Comparison of ENCODE assay signal across 10 cellular contexts in the genomic region with DNA sequence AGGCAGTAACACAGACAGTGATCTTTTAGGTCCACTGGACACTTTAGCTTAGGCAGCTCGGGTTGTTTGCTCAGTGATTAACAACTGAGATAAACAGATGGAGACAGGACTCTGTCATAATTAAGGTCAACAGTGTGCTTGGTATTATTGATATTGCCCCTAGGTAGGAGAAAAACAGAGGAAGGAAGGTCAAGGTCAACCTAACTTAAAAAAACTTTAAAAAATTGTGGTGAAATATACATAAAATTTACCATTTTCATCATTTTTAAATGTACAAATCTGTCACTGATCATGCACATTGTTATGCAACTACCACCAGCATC. TPM values are rescaled to one million over a fixed set of nuclear protein-coding genes. Genes with fewer than 3 reads are reported as not detected.
DNase-seq lines count a peak whose midpoint lies in the region; ATAC-seq and TF ChIP-seq lines count a peak whose summit lies in the region.
"Had no signal": no experiment of that assay in that cellular context is flagged by ENCODE, and none has a peak within 500 bp of the region (broad histone marks: within the 10 kb centered on the region; RNA-seq: fewer than 3 reads in every experiment).

No MANE protein-coding gene starts in this region.

- no peaks in the 10 kb centered on the region for H3K27me3 ChIP-seq in cardiac muscle cell
- H3K27me3 ChIP-seq in Peyer's patch: no peaks in the 10 kb centered on the region
- H3K27me3 ChIP-seq in iPS-18a (ENCODE audit: control insufficient read depth, insufficient read depth, low read length): no peaks in the 10 kb centered on the region
- no peaks in the 10 kb centered on the region for H3K27me3 ChIP-seq in tibial artery

- H3K4me3 ChIP-seq in cardiac muscle cell: no peak overlapping the region
- H3K4me3 ChIP-seq in Peyer's patch: no peak overlapping the region
- no peak overlapping the region for H3K4me3 ChIP-seq in iPS-18a (ENCODE audit: low read length)
- peak overlapping the region in 1 of 2 donors; percentile 2 for H3K4me3 ChIP-seq in tibial artery

- H3K9me3 ChIP-seq in cardiac muscle cell (ENCODE audit: low read depth): no peaks in the 10 kb centered on the region
- no peaks in the 10 kb centered on the region for H3K9me3 ChIP-seq in Peyer's patch
- H3K9me3 ChIP-seq in iPS-18a (ENCODE audit: control insufficient read depth, low read depth, low read length): no peaks in the 10 kb centered on the region
- no peaks in the 10 kb centered on the region for H3K9me3 ChIP-seq in tibial artery

- peak overlapping the region; percentile 100 for H3K27ac ChIP-seq in cardiac muscle cell
- peak overlapping the region in 3 of 4 donors; percentile 36 to 99 (median 43) for H3K27ac ChIP-seq in Peyer's patch
- peak overlapping the region; percentile 6 for H3K27ac ChIP-seq in iPS-18a (ENCODE audit: low read length)
- peak overlapping the region; percentile 48 to 94 for H3K27ac ChIP-seq in tibial artery

- DNase-seq in cardiac muscle cell (ENCODE audit: low read depth in 1 of 2, low spot score in 1 of 2) (no peak), Right ventricle myocardium inferior (ENCODE audit: missing footprints) (no peak), Peyer's patch (no peak), tibial artery (no peak), activated gamma-delta T cell (lab: John Stamatoyannopoulos, UW) (no peak), cerebellar nuclear complex (lab: John Stamatoyannopoulos, UW) (no peak)
- DNase-seq: activated CD8-positive, alpha-beta memory T cell treated with anti-CD3 and anti-CD28 coated beads, Interleukin-2, amount 50 U/mL, for 4 hours; DMS153 had no signal

- no peak for ATAC-seq in Right ventricle myocardium inferior
- no peak for ATAC-seq in HG03025 (IDR thresholded peaks at IDR 0.05; ENCODE audit: low FRiP score, unreplicated experiment)

- no peak for TF ChIP-seq CTCF in cardiac muscle cell (IDR thresholded peaks at IDR 0.05; ENCODE audit: low read depth, low read length)
- no peak for TF ChIP-seq CTCF in Peyer's patch (IDR thresholded peaks at IDR 0.05)
- no peak for TF ChIP-seq CTCF in tibial artery (IDR thresholded peaks at IDR 0.05)

- H3K36me3 ChIP-seq in cardiac muscle cell: no peaks in the 10 kb centered on the region
- H3K36me3 ChIP-seq in Peyer's patch: no peaks in the 10 kb centered on the region
- no peaks in the 10 kb centered on the region for H3K36me3 ChIP-seq in iPS-18a (ENCODE audit: control insufficient read depth, low read depth, low read length)
- no peaks in the 10 kb centered on the region for H3K36me3 ChIP-seq in tibial artery

- intact Hi-C loops in Right ventricle myocardium inferior (cut with DNase I) (loop anchor here (2.0 kb wide), 1 partner anchor 87 kb away; a partner anchor contains a TSS), tibial artery (cut with DNase I; ENCODE audit: low total_unique reads) (no loop called here)

- no peak overlapping the region for H3K9ac ChIP-seq in iPS-18a (ENCODE audit: low read length)

- no peak for TF ChIP-seq POLR2A in Peyer's patch (IDR thresholded peaks at IDR 0.05)

- peaks cover 25% of the 10 kb centered on the region for H3K4me1 ChIP-seq in cardiac muscle cell (ENCODE audit: low read depth)
- peaks cover 0 to 26% (median 8%) of the 10 kb centered on the region in 4 donors for H3K4me1 ChIP-seq in Peyer's patch
- peaks cover 16% of the 10 kb centered on the region for H3K4me1 ChIP-seq in iPS-18a (ENCODE audit: control insufficient read depth, low read depth, low read length)
- H3K4me1 ChIP-seq in tibial artery: peaks cover 0 to 75% (median 40%) of the 10 kb centered on the region in 4 donors

RNA-seq across cellular contexts. Expression of a gene that starts 2.1 kb away (rescaled TPM):
- 79.7 and 84.7 TPM in 2 replicates for total RNA-seq in cardiac muscle cell
- 57.1 and 75.1 TPM in 2 replicates for polyA plus RNA-seq in cardiac muscle cell
- total RNA-seq in Right ventricle myocardium inferior: 77.4 TPM
- total RNA-seq in Peyer's patch: 10 to 100 TPM; 18.0 to 78.4 (median 41.4) TPM

RNA-seq across cellular contexts. Expression of a gene that starts 23.3 kb away (rescaled TPM):
- total RNA-seq in cardiac muscle cell: 7.8 and 14.8 TPM in 2 replicates
- polyA plus RNA-seq in cardiac muscle cell: 34.8 and 37.9 TPM in 2 replicates
- total RNA-seq in Right ventricle myocardium inferior: 18.4 TPM
- total RNA-seq in Peyer's patch: 10 to 100 TPM in 3 of 4 donors, 1 to 10 TPM in 1; 8.3 to 22.0 (median 21.7) TPM

Comparison
In these comparisons a context has a peak if more than half of its experiments do, and no peak if none do; other contexts are left out.
1. H3K27ac ChIP-seq: peak in every context shown above with its lines; median percentile 100 in cardiac muscle cell; 71 in tibial artery; 43 in Peyer's patch; 6 in iPS-18a.